In the genomic region with DNA sequence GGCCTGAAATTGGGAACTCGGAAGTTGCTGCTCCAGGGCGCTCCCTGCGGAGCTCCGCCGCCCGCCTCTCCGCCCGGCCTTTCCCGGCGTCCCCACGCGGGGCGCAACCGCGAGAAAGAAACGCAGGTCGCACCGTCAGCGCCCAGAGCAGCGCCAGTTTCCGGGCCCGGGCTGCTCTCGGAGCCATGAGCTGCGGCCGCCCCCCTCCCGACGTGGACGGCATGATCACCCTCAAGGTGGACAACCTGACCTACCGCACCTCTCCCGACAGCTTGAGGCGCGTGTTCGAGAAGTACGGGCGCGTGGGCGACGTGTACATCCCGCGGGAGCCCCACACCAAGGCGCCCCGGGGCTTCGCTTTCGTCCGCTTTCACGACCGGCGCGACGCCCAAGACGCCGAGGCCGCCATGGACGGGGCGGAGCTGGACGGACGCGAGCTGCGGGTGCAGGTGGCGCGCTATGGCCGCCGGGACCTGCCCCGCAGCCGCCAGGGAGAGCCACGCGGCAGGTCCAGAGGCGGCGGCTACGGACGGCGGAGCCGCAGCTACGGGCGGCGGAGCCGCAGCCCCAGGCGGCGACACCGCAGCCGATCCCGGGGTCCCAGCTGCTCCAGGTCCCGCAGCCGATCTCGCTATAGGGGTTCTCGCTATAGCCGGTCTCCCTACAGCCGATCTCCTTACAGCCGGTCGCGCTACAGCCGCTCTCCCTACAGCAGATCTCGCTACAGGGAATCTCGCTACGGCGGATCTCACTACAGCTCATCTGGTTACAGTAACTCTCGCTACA, we compare ENCODE assay signal across 8 cellular contexts. TPM values are rescaled to one million over a fixed set of nuclear protein-coding genes. Genes with fewer than 3 reads are reported as not detected.
A peak's percentile ranks its signal among the peaks of the same experiment; 100 is the strongest.
DNase-seq lines count a peak whose midpoint lies in the region; ATAC-seq and TF ChIP-seq lines count a peak whose summit lies in the region.

No MANE protein-coding gene starts in this region.

- H3K36me3 Mint-ChIP-seq in activated naive CD8-positive, alpha-beta T cell treated with anti-CD3 and anti-CD28 coated beads, Interleukin-2, amount 10 ng/mL, durations not matched to agents 7 days and 5 days = peaks cover 9% of the 10 kb centered on the region

- POLR2A ChIA-PET in activated naive CD8-positive, alpha-beta T cell treated with anti-CD3 and anti-CD28 coated beads, Interleukin-2, amount 10 ng/mL, durations not matched to agents 7 days and 5 days (lab: Charles Lee) = interaction anchor here (0.7 to 4.4 kb wide), 20 partner anchors 15 to 1322 kb away, joined by 3 to 152 read pairs (median 6); a partner anchor contains a TSS

- peaks cover 22% of the 10 kb centered on the region for H3K4me1 ChIP-seq in upper lobe of right lung

- no peaks in the 10 kb centered on the region for H3K36me3 ChIP-seq in GM06990 (ENCODE audit: control insufficient read depth, insufficient read depth, low read length)
- H3K36me3 ChIP-seq in upper lobe of right lung = no peaks in the 10 kb centered on the region

- intact Hi-C loops in cardiac septum (cut with DNase I) = loop anchor here (5.0 to 10.0 kb wide), 3 partner anchors 92 to 640 kb away; a partner anchor contains a TSS
- intact Hi-C loops in upper lobe of right lung (cut with DNase I) = no loop called here

- TF ChIP-seq CTCF in GM06990 (IDR thresholded peaks at IDR 0.05; ENCODE audit: insufficient read depth, low read length, poor library complexity, severe bottlenecking) = peak; percentile 52
- TF ChIP-seq CTCF in LNCaP clone FGC (IDR thresholded peaks at IDR 0.05; ENCODE audit: control insufficient read depth, extremely low read depth, insufficient read depth) = peak; percentile 64
- peak; percentile 68 for TF ChIP-seq CTCF in upper lobe of right lung (IDR thresholded peaks at IDR 0.05)

- H3K9me3 ChIP-seq in upper lobe of right lung = no peaks in the 10 kb centered on the region

- H3K27me3 ChIP-seq in GM06990 (replicated peaks; ENCODE audit: control insufficient read depth, insufficient read depth, low read length) = no peaks in the 10 kb centered on the region
- no peaks in the 10 kb centered on the region for H3K27me3 ChIP-seq in upper lobe of right lung

- H3K27ac ChIP-seq in upper lobe of right lung = peak overlapping the region; percentile 96

- no peaks in the 10 kb centered on the region for H3K9me3 Mint-ChIP-seq in activated naive CD8-positive, alpha-beta T cell treated with anti-CD3 and anti-CD28 coated beads, Interleukin-2, amount 10 ng/mL, durations not matched to agents 7 days and 5 days

- H3K4me3 ChIP-seq in GM06990 (replicated peaks; ENCODE audit: low read depth, low read length) (peak overlapping the region; percentile 94), LNCaP clone FGC (ENCODE audit: low read depth, low read length) (peak overlapping the region; percentile 70), upper lobe of right lung (peak overlapping the region; percentile 80)

- H3K27ac Mint-ChIP-seq in activated naive CD8-positive, alpha-beta T cell treated with anti-CD3 and anti-CD28 coated beads, Interleukin-2, amount 10 ng/mL, durations not matched to agents 7 days and 5 days = peak overlapping the region; percentile 92

- peaks cover 7% of the 10 kb centered on the region for H3K27me3 Mint-ChIP-seq in activated naive CD8-positive, alpha-beta T cell treated with anti-CD3 and anti-CD28 coated beads, Interleukin-2, amount 10 ng/mL, durations not matched to agents 7 days and 5 days

- DNase-seq in GM06990 (ENCODE audit: extremely low read depth, insufficient read length) (peak; percentile 86), H4 (ENCODE audit: low spot score) (peak; percentile 59), LNCaP clone FGC (ENCODE audit: low read depth) (no peak), cardiac septum (ENCODE audit: low spot score) (peak; percentile 90), pons (ENCODE audit: low spot score) (peak; percentile 75), upper lobe of right lung (peak; percentile 92)
- peak; percentile 82 for DNase-seq in activated naive CD8-positive, alpha-beta T cell treated with anti-CD3 and anti-CD28 coated beads, Interleukin-2, amount 10 ng/mL, durations not matched to agents 7 days and 5 days

- H3K4me3 Mint-ChIP-seq in activated naive CD8-positive, alpha-beta T cell treated with anti-CD3 and anti-CD28 coated beads, Interleukin-2, amount 10 ng/mL, durations not matched to agents 7 days and 5 days = peak overlapping the region; percentile 88

- peaks cover 15% of the 10 kb centered on the region for H3K4me1 Mint-ChIP-seq in activated naive CD8-positive, alpha-beta T cell treated with anti-CD3 and anti-CD28 coated beads, Interleukin-2, amount 10 ng/mL, durations not matched to agents 7 days and 5 days

- ATAC-seq in SK-N-SH treated with all-trans-retinoic acid at 6 μM for 48 hours = peak; percentile 81
- peak; percentile 71 for ATAC-seq in activated naive CD8-positive, alpha-beta T cell treated with anti-CD3 and anti-CD28 coated beads, Interleukin-2, amount 10 ng/mL, durations not matched to agents 7 days and 5 days (ENCODE audit: low read depth)
- peak; percentile 90 for ATAC-seq in upper lobe of right lung

TF ChIP-seq in SK-N-SH treated with all-trans-retinoic acid at 6 μM for 48 hours, 23 proteins besides CTCF, POLR2A, EP300 and RAD21:
- no peak for TF ChIP-seq TCF4 (CRISPR knock-in tag; IDR thresholded peaks at IDR 0.05; ENCODE audit: borderline replicate concordance)
- 0 out of 2 replicates have a peak, but pooled peaks have one; percentile 8 for TF ChIP-seq ZFP3 (CRISPR knock-in tag; IDR thresholded peaks at IDR 0.05)

RNA-seq across cellular contexts. Expression of a gene that starts 0.5 kb away (rescaled TPM):
- total RNA-seq in H4 (2014; rRNA removed; shearing (Covaris generic)) = 8.0 and 24.2 TPM in 2 replicates
- 10 to 100 TPM; 45.1 to 55.8 TPM for total RNA-seq in activated naive CD8-positive, alpha-beta T cell treated with anti-CD3 and anti-CD28 coated beads, Interleukin-2, amount 10 ng/mL, durations not matched to agents 7 days and 5 days
- total RNA-seq in cardiac septum (25.1 TPM), upper lobe of right lung (42.2 TPM)

RNA-seq across cellular contexts. Expression of a gene that starts 18.0 kb away (rescaled TPM):
- total RNA-seq in H4 (2014; rRNA removed; shearing (Covaris generic)) = not detected in 2 replicates
- total RNA-seq in activated naive CD8-positive, alpha-beta T cell treated with anti-CD3 and anti-CD28 coated beads, Interleukin-2, amount 10 ng/mL, durations not matched to agents 7 days and 5 days = not detected
- total RNA-seq in cardiac septum (not detected), upper lobe of right lung (not detected)

RNA-seq across cellular contexts. Expression of a gene that starts 22.4 kb away (rescaled TPM):
- 3.6 and 4.0 TPM in 2 replicates for total RNA-seq in H4 (2014; rRNA removed; shearing (Covaris generic))
- 10 to 100 TPM; 23.8 TPM for total RNA-seq in activated naive CD8-positive, alpha-beta T cell treated with anti-CD3 and anti-CD28 coated beads, Interleukin-2, amount 10 ng/mL, durations not matched to agents 7 days and 5 days
- 13.3 TPM for total RNA-seq in cardiac septum
- total RNA-seq in upper lobe of right lung = 32.2 TPM

RNA-seq across cellular contexts. Expression of a gene that starts 42.2 kb away (rescaled TPM):
- total RNA-seq in H4 (2014; rRNA removed; shearing (Covaris generic)) = not detected in 2 replicates
- not detected for total RNA-seq in activated naive CD8-positive, alpha-beta T cell treated with anti-CD3 and anti-CD28 coated beads, Interleukin-2, amount 10 ng/mL, durations not matched to agents 7 days and 5 days
- total RNA-seq in cardiac septum (not detected), upper lobe of right lung (not detected)
